ENCODE assay signal across 1 cellular context in the genomic region with DNA sequence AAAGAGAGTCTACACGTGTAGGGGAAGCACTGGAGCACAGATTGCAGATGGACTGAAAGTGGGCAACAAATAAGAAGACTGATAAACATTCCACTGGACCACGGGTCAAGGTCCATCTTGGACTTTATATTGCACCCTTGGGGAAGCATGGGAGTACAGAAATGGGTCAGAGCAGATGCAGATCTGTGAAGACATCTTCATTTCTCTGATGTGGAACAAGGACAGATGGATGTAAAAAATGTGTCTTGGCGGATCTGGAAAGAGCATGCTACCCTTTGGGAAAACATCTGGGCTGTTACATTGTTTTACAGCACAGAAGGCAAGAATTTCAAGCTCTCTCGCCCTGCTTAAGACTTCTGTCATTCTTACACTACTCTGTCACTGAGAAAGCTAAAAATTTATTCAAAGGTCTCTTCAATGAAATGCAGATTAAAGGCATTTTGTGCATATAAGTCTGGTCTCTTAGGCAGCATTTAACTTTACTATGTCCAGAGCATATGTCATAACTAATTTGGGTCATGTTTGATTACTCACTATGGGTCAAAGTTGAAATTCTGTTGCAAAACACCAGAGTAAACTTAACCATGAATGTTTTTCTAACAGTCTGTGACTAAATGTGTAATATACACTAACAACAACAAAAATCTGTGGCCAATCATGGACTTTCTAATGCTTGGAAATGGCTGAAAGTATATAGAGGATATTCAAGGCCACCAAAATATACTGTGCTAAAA.
TF ChIP-seq lines count a peak whose summit lies in the region.

No MANE protein-coding gene starts in this region.

TF ChIP-seq in IMR-90, 13 proteins besides CTCF, POLR2A, EP300 and RAD21:
- TF ChIP-seq NFE2L2 (IDR thresholded peaks at IDR 0.05; ENCODE audit: low read depth, low read length) = no peak
- no peak for TF ChIP-seq MAZ (IDR thresholded peaks at IDR 0.05; ENCODE audit: borderline replicate concordance, low read depth, low read length)
- no peak for TF ChIP-seq BHLHE40 (IDR thresholded peaks at IDR 0.05; ENCODE audit: low read depth, low read length)
- TF ChIP-seq CEBPB (IDR thresholded peaks at IDR 0.05; ENCODE audit: low read depth, low read length) = no peak
- no peak for TF ChIP-seq MXI1 (IDR thresholded peaks at IDR 0.05; ENCODE audit: borderline replicate concordance, low read depth, low read length)
- no peak for TF ChIP-seq SMC3 (IDR thresholded peaks at IDR 0.05; ENCODE audit: low read depth, low read length)
TF ChIP-seq in IMR-90: peak in this region for 0.
